Comparison of ENCODE assay signal across 14 cellular contexts in genomic region chr3:16176391-16177030, GRCh38. TPM values are rescaled to one million over a fixed set of nuclear protein-coding genes. Genes with fewer than 3 reads are reported as not detected.
DNase-seq lines count a peak whose midpoint lies in the region; TF ChIP-seq lines count a peak whose summit lies in the region.
"Had no signal": no experiment of that assay in that cellular context is flagged by ENCODE, and none has a peak within 500 bp of the region (broad histone marks: within the 10 kb centered on the region; RNA-seq: fewer than 3 reads in every experiment).

No MANE protein-coding gene starts in this region.

- no peak for TF ChIP-seq CTCF in left ventricle myocardium inferior (IDR thresholded peaks at IDR 0.05; ENCODE audit: borderline replicate concordance)
- no peak for TF ChIP-seq CTCF in fibroblast of pulmonary artery (IDR thresholded peaks at IDR 0.05; ENCODE audit: low read length, missing control alignments)
- TF ChIP-seq CTCF in vagina (IDR thresholded peaks at IDR 0.05): no peak

- H3K27ac ChIP-seq in left ventricle myocardium inferior (replicated peaks) (peak overlapping the region; percentile 77), rectal smooth muscle tissue (ENCODE audit: low read depth, low read length) (no peak overlapping the region), vagina (peak overlapping the region; percentile 72)

- H3K9ac ChIP-seq in rectal smooth muscle tissue (ENCODE audit: low read length): no peak overlapping the region

- H3K4me1 ChIP-seq in left ventricle myocardium inferior (peaks cover 41% of the 10 kb centered on the region), rectal smooth muscle tissue (ENCODE audit: control insufficient read depth, insufficient read depth, low read length) (peaks cover 14% of the 10 kb centered on the region), vagina (peaks cover 36% of the 10 kb centered on the region)

- DNase-seq in left ventricle myocardium inferior: no peak
- DNase-seq in cardiac septum (ENCODE audit: low spot score): no peak
- no peak for DNase-seq in fibroblast of pulmonary artery (ENCODE audit: low read depth)
- no peak for DNase-seq in vagina (ENCODE audit: extremely low spot score in 2 of 2)
- no peak for DNase-seq in activated T-cell treated with anti-CD3 and anti-CD28 coated beads, Interleukin-2, amount 50 U/mL, for 1 hour
- no peak for DNase-seq in immature natural killer cell
- no peak for DNase-seq in effector CD4-positive, alpha-beta T cell
- DNase-seq: activated T-cell treated with anti-CD3 and anti-CD28 coated beads for 4 hours; DMS153; effector memory CD8-positive, alpha-beta T cell; NCI-H1048; retina; stimulated activated naive CD8-positive, alpha-beta T cell treated with anti-CD3 and anti-CD28 coated beads, Interleukin-15, amount 100 ng/mL, for 72 hours had no signal

- H3K4me1 Mint-ChIP-seq in immature natural killer cell: peaks cover 0 to 5% of the 10 kb centered on the region in 2 donors

- H3K9me3 Mint-ChIP-seq in immature natural killer cell: no peaks in the 10 kb centered on the region
- H3K9me3 Mint-ChIP-seq: effector memory CD8-positive, alpha-beta T cell; stimulated activated naive CD8-positive, alpha-beta T cell treated with anti-CD3 and anti-CD28 coated beads, Interleukin-15, amount 100 ng/mL, for 72 hours had no signal

- no peak overlapping the region for H3K4me3 Mint-ChIP-seq in immature natural killer cell
- H3K4me3 Mint-ChIP-seq: effector memory CD8-positive, alpha-beta T cell; stimulated activated naive CD8-positive, alpha-beta T cell treated with anti-CD3 and anti-CD28 coated beads, Interleukin-15, amount 100 ng/mL, for 72 hours had no signal

- H3K36me3 ChIP-seq in left ventricle myocardium inferior (no peaks in the 10 kb centered on the region), rectal smooth muscle tissue (ENCODE audit: control insufficient read depth, insufficient read depth, low read length) (no peaks in the 10 kb centered on the region), vagina (no peaks in the 10 kb centered on the region)

- no peak overlapping the region for H3K27ac Mint-ChIP-seq in immature natural killer cell
- H3K27ac Mint-ChIP-seq: effector memory CD8-positive, alpha-beta T cell; stimulated activated naive CD8-positive, alpha-beta T cell treated with anti-CD3 and anti-CD28 coated beads, Interleukin-15, amount 100 ng/mL, for 72 hours had no signal

- intact Hi-C loops in left ventricle myocardium inferior (cut with micrococcal nuclease): no loop called here
- intact Hi-C loops in cardiac septum (cut with DNase I): loop anchor here (5.0 to 10.0 kb wide), 3 partner anchors 39 to 542 kb away; no protein-coding TSS in a partner anchor
- intact Hi-C loops in vagina (cut with DNase I): loop anchor here (5.0 kb wide), 2 partner anchors 34 to 71 kb away; no protein-coding TSS in a partner anchor

- peak overlapping the region; percentile 64 for H3K4me3 ChIP-seq in left ventricle myocardium inferior
- H3K4me3 ChIP-seq in fibroblast of pulmonary artery (replicated peaks; ENCODE audit: low read depth, low read length): peak overlapping the region; percentile 5
- H3K4me3 ChIP-seq in rectal smooth muscle tissue (ENCODE audit: low read length): peak overlapping the region; percentile 16
- peak overlapping the region; percentile 47 to 48 for H3K4me3 ChIP-seq in vagina

- peaks cover 4% of the 10 kb centered on the region for H3K27me3 ChIP-seq in left ventricle myocardium inferior (ENCODE audit: low read depth)
- H3K27me3 ChIP-seq in rectal smooth muscle tissue (ENCODE audit: control insufficient read depth, insufficient read depth, low read length): no peaks in the 10 kb centered on the region
- no peaks in the 10 kb centered on the region for H3K27me3 ChIP-seq in vagina

- peaks cover 0 to 7% (median 0%) of the 10 kb centered on the region in 3 donors for H3K27me3 Mint-ChIP-seq in immature natural killer cell (ENCODE audit: low read depth in 3 of 3)

- no peaks in the 10 kb centered on the region for H3K9me3 ChIP-seq in left ventricle myocardium inferior (replicated peaks)
- H3K9me3 ChIP-seq in vagina: no peaks in the 10 kb centered on the region

- TF ChIP-seq POLR2A in vagina (IDR thresholded peaks at IDR 0.05): no peak

- no peaks in the 10 kb centered on the region for H3K36me3 Mint-ChIP-seq in immature natural killer cell

RNA-seq across cellular contexts. Expression of gene GALNT15, which starts 2.0 kb away (rescaled TPM):
- total RNA-seq in left ventricle myocardium inferior (6.6 TPM), cardiac septum (1.3 TPM), vagina (225 TPM)
- not detected for polyA plus RNA-seq in immature natural killer cell

Comparison
In these comparisons a context has a peak if more than half of its experiments do, and no peak if none do; other contexts are left out.
1. H3K4me3 ChIP-seq: peak in every context shown above with its lines; median percentile 64 in left ventricle myocardium inferior; 48 in vagina; 16 in rectal smooth muscle tissue; 5 in fibroblast of pulmonary artery.
2. RNA of gene GALNT15, which starts 2.0 kb away (total RNA-seq): 225 TPM in vagina (single experiment); 6.6 TPM in left ventricle myocardium inferior (single experiment) and 1.3 TPM in cardiac septum (single experiment); every median in the first group is over 10 times any median in the second.